Comparison of ENCODE assay signal across 24 cellular contexts in the genomic region with DNA sequence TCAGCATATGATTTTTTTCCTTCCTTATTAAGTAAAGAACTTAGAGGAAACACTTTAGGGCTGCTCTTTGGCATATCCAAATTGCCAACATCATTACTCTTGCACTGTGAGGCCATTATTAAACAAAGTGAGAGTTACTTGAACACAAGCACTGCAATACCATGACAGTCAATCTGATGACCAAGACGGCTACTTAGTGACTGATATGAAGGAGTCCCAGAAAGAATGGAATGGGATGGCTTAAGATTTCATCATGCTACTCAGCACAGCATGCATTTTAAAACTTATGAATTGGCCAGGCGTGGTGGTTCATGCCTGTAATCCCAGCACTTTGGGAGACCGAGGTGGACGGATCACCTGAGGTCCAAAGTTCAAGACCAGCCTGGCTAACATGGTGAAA. TPM values are rescaled to one million over a fixed set of nuclear protein-coding genes. Genes with fewer than 3 reads are reported as not detected.
DNase-seq lines count a peak whose midpoint lies in the region; ATAC-seq and TF ChIP-seq lines count a peak whose summit lies in the region.
"Had no signal": no experiment of that assay in that cellular context is flagged by ENCODE, and none has a peak within 500 bp of the region (broad histone marks: within the 10 kb centered on the region; RNA-seq: fewer than 3 reads in every experiment).

No MANE protein-coding gene starts in this region.

- H3K27ac ChIP-seq in IMR-90 (ENCODE audit: insufficient read depth, low read length) (no peak overlapping the region; the same call in 1 of the 2 replicates), gastrocnemius medialis (no peak overlapping the region)

- peaks cover 23 to 48% of the 10 kb centered on the region in 2 donors for H3K36me3 Mint-ChIP-seq in activated T-cell treated with anti-CD3 and anti-CD28 coated beads, Interleukin-2, amount 50 U/mL, for 72 hours (ENCODE audit: insufficient read depth in 2 of 2)
- H3K36me3 Mint-ChIP-seq in activated naive CD8-positive, alpha-beta T cell treated with anti-CD3 and anti-CD28 coated beads, Interleukin-2, amount 10 ng/mL, durations not matched to agents 7 days and 5 days: peaks cover 59% of the 10 kb centered on the region
- H3K36me3 Mint-ChIP-seq in natural killer cell treated with Interleukin-12 subunit alpha and Interleukin-12 subunit beta and Interleukin-15 and Interleukin-18, amount 100 ng/mL, for 72 hours: peaks cover 39% of the 10 kb centered on the region

- dilution Hi-C loops in IMR-90 (cut with HindIII; ENCODE audit: low sequenced_read_pairs, unreplicated experiment): no loop called here

- no peak overlapping the region for H3K23ac ChIP-seq in IMR-90 (ENCODE audit: low read depth, low read length)

- DNase-seq in activated T-cell treated with anti-CD3 and anti-CD28 coated beads, Interleukin-2, amount 50 U/mL, for 72 hours: no peak
- no peak for DNase-seq in activated T-cell treated with anti-CD3 and anti-CD28 coated beads, Interleukin-2, amount 50 U/mL, for 1 hour
- DNase-seq in IMR-90: no peak
- DNase-seq in activated naive CD8-positive, alpha-beta T cell treated with anti-CD3 and anti-CD28 coated beads, Interleukin-2, amount 10 ng/mL, durations not matched to agents 7 days and 5 days: no peak
- DNase-seq in natural killer cell treated with Interleukin-12 subunit alpha and Interleukin-12 subunit beta and Interleukin-15 and Interleukin-18, amount 100 ng/mL, for 72 hours (ENCODE audit: low spot score): no peak
- no peak for DNase-seq in NCI-H2081 (lab: John Stamatoyannopoulos, UW)
- DNase-seq in gastrocnemius medialis: no peak
- DNase-seq: ACHN; activated CD4-positive, alpha-beta T cell treated with anti-CD3 and anti-CD28 coated beads, Interleukin-2, amount 50 U/mL, for 1 hour; C1 segment of cervical spinal cord; cortex of kidney; DMS 273 treated with DMSO at 0.1 percent for 48 hours; H7; head of caudate nucleus; left colon; NCI-H1092 treated with DMSO at 0.1 percent for 48 hours; NCI-H1930; NCI-H226; nephron progenitor cell; PC-3; Right ventricle myocardium superior had no signal

- H3K9me3 ChIP-seq in IMR-90 (ENCODE audit: control insufficient read depth, insufficient read depth, low read length) (no peaks in the 10 kb centered on the region), gastrocnemius medialis (no peaks in the 10 kb centered on the region)

- peaks cover 33% of the 10 kb centered on the region for H3K4me1 Mint-ChIP-seq in activated T-cell treated with anti-CD3 and anti-CD28 coated beads, Interleukin-2, amount 50 U/mL, for 72 hours (ENCODE audit: low read depth)
- H3K4me1 Mint-ChIP-seq in activated naive CD8-positive, alpha-beta T cell treated with anti-CD3 and anti-CD28 coated beads, Interleukin-2, amount 10 ng/mL, durations not matched to agents 7 days and 5 days: peaks cover 31% of the 10 kb centered on the region
- H3K4me1 Mint-ChIP-seq in natural killer cell treated with Interleukin-12 subunit alpha and Interleukin-12 subunit beta and Interleukin-15 and Interleukin-18, amount 100 ng/mL, for 72 hours (ENCODE audit: low read depth in 2 of 2): peaks cover 37% of the 10 kb centered on the region in 2 donors

- H3K9ac ChIP-seq in IMR-90 (ENCODE audit: low read depth, low read length): no peak overlapping the region

- H3K18ac ChIP-seq in IMR-90 (ENCODE audit: low read depth, low read length): no peak overlapping the region

- in situ Hi-C loops in IMR-90 (cut with MboI; ENCODE audit: low sequenced_read_pairs): no loop called here
- in situ Hi-C loops in gastrocnemius medialis (cut with MboI; ENCODE audit: low sequenced_read_pairs in 4 of 4): no loop called here

- BruUV-seq in IMR-90 (replicated peaks; lab: Mats Ljungman, UMichigan): no TSS peak

- H2AK9ac ChIP-seq in IMR-90 (replicated peaks; ENCODE audit: low read depth, low read length, poor library complexity): no peak overlapping the region

- H2AFZ ChIP-seq in IMR-90 (replicated peaks; ENCODE audit: low read length, poor library complexity): no peak overlapping the region

- CTCF ChIA-PET in IMR-90 (lab: Yijun Ruan, JAX): no interaction called here

- H4K5ac ChIP-seq in IMR-90 (ENCODE audit: low read depth, low read length): no peak overlapping the region

- H3K9me1 ChIP-seq in IMR-90 (ENCODE audit: insufficient read depth, low read length): no peaks in the 10 kb centered on the region

- H3K4me1 ChIP-seq in IMR-90 (ENCODE audit: control insufficient read depth, insufficient read depth, low read length) (no peaks in the 10 kb centered on the region; the same call in 1 of the 2 replicates), gastrocnemius medialis (no peaks in the 10 kb centered on the region)

- no peak for TF ChIP-seq CTCF in IMR-90 (conservative IDR thresholded peaks at IDR 0.05; ENCODE audit: low read depth, low read length)
- no peak for TF ChIP-seq CTCF in gastrocnemius medialis (IDR thresholded peaks at IDR 0.05 in 4 of 5, conservative IDR thresholded peaks at IDR 0.05 in 1 of 5)

- intact Hi-C loops in IMR-90 (cut with micrococcal nuclease) (no loop called here), gastrocnemius medialis (cut with DNase I; ENCODE audit: low total_unique reads) (no loop called here)

- TF ChIP-seq POLR2A in IMR-90 (IDR thresholded peaks at IDR 0.05; ENCODE audit: low read depth, low read length): no peak
- TF ChIP-seq POLR2A in gastrocnemius medialis (IDR thresholded peaks at IDR 0.05): no peak

- no peaks in the 10 kb centered on the region for H3K9me3 Mint-ChIP-seq in activated T-cell treated with anti-CD3 and anti-CD28 coated beads, Interleukin-2, amount 50 U/mL, for 72 hours
- H3K9me3 Mint-ChIP-seq in activated naive CD8-positive, alpha-beta T cell treated with anti-CD3 and anti-CD28 coated beads, Interleukin-2, amount 10 ng/mL, durations not matched to agents 7 days and 5 days: no peaks in the 10 kb centered on the region
- no peaks in the 10 kb centered on the region for H3K9me3 Mint-ChIP-seq in natural killer cell treated with Interleukin-12 subunit alpha and Interleukin-12 subunit beta and Interleukin-15 and Interleukin-18, amount 100 ng/mL, for 72 hours
- H3K9me3 Mint-ChIP-seq: nephron progenitor cell had no signal

- POLR2A ChIA-PET in IMR-90 (lab: Charles Lee; ENCODE audit: unreplicated experiment): no interaction called here
- POLR2A ChIA-PET in activated naive CD8-positive, alpha-beta T cell treated with anti-CD3 and anti-CD28 coated beads, Interleukin-2, amount 10 ng/mL, durations not matched to agents 7 days and 5 days (lab: Charles Lee): no interaction called here

- no peak for TF ChIP-seq RAD21 in IMR-90 (IDR thresholded peaks at IDR 0.05; ENCODE audit: low read length)

- ATAC-seq in activated T-cell treated with anti-CD3 and anti-CD28 coated beads, Interleukin-2, amount 50 U/mL, for 72 hours (replicated peaks in 1 of 2): peak; percentile 37 to 74
- peak; percentile 35; the same call in 1 of the 2 replicates for ATAC-seq in IMR-90 (ENCODE audit: low read depth)
- ATAC-seq in activated naive CD8-positive, alpha-beta T cell treated with anti-CD3 and anti-CD28 coated beads, Interleukin-2, amount 10 ng/mL, durations not matched to agents 7 days and 5 days (ENCODE audit: low read depth): no peak
- ATAC-seq in natural killer cell treated with Interleukin-12 subunit alpha and Interleukin-12 subunit beta and Interleukin-15 and Interleukin-18, amount 100 ng/mL, for 72 hours: peak in 1 of 2 donors; percentile 32
- no peak for ATAC-seq in HG03520 (IDR thresholded peaks at IDR 0.05; ENCODE audit: unreplicated experiment)
- no peak for ATAC-seq in gastrocnemius medialis
- ATAC-seq: HepG2, left colon, PC-3 had no signal

- no peaks in the 10 kb centered on the region for H3K36me3 ChIP-seq in IMR-90 (ENCODE audit: control insufficient read depth, insufficient read depth, low read length)
- H3K36me3 ChIP-seq in gastrocnemius medialis: no peaks in the 10 kb centered on the region

- no peaks in the 10 kb centered on the region for H3K27me3 Mint-ChIP-seq in activated T-cell treated with anti-CD3 and anti-CD28 coated beads, Interleukin-2, amount 50 U/mL, for 72 hours (ENCODE audit: low read depth)
- no peaks in the 10 kb centered on the region for H3K27me3 Mint-ChIP-seq in activated naive CD8-positive, alpha-beta T cell treated with anti-CD3 and anti-CD28 coated beads, Interleukin-2, amount 10 ng/mL, durations not matched to agents 7 days and 5 days
- no peaks in the 10 kb centered on the region for H3K27me3 Mint-ChIP-seq in natural killer cell treated with Interleukin-12 subunit alpha and Interleukin-12 subunit beta and Interleukin-15 and Interleukin-18, amount 100 ng/mL, for 72 hours

- H2BK5ac ChIP-seq in IMR-90 (ENCODE audit: low read depth, low read length, poor library complexity, severe bottlenecking): no peak overlapping the region

- no peak overlapping the region for H3K4me3 ChIP-seq in IMR-90 (ENCODE audit: insufficient read depth, low read depth, low read length)
- no peak overlapping the region for H3K4me3 ChIP-seq in gastrocnemius medialis

- H3K56ac ChIP-seq in IMR-90 (ENCODE audit: extremely low read depth, insufficient read depth, low read length): no peak overlapping the region

- H3K79me1 ChIP-seq in IMR-90 (ENCODE audit: low read depth in 1 of 2, low read length in 2 of 2): no peaks in the 10 kb centered on the region

- no peaks in the 10 kb centered on the region for H3K27me3 ChIP-seq in IMR-90 (ENCODE audit: control insufficient read depth, insufficient read depth, low read length)
- no peaks in the 10 kb centered on the region for H3K27me3 ChIP-seq in gastrocnemius medialis

- H2BK15ac ChIP-seq in IMR-90 (ENCODE audit: low read depth, low read length): no peak overlapping the region

- H3K4ac ChIP-seq in IMR-90 (ENCODE audit: low read depth, low read length): no peak overlapping the region

- no peak overlapping the region for H2BK20ac ChIP-seq in IMR-90 (ENCODE audit: low read depth, low read length)

- no peak overlapping the region for H3K4me2 ChIP-seq in IMR-90 (ENCODE audit: low read depth, low read length)

- H2BK120ac ChIP-seq in IMR-90 (ENCODE audit: low read depth, low read length): no peak overlapping the region

- no peak overlapping the region for H3K14ac ChIP-seq in IMR-90 (replicated peaks; ENCODE audit: low read depth, low read length)

- 95% methylated on average over 3 of the region's 4 CpGs; no CpG with 5 or more reads in 1 of the 2 experiments for WGBS in IMR-90 (ENCODE audit: extremely low coverage in 2 of 2, insufficient read length in 1 of 2), 2 experiments

- H4K91ac ChIP-seq in IMR-90 (ENCODE audit: insufficient read depth, low read depth, low read length): no peak overlapping the region

- H4K20me1 ChIP-seq in IMR-90 (ENCODE audit: insufficient read depth, low read length): no peaks in the 10 kb centered on the region

- peak overlapping the region; percentile 95 for H3K27ac Mint-ChIP-seq in activated T-cell treated with anti-CD3 and anti-CD28 coated beads, Interleukin-2, amount 50 U/mL, for 72 hours
- H3K27ac Mint-ChIP-seq in activated naive CD8-positive, alpha-beta T cell treated with anti-CD3 and anti-CD28 coated beads, Interleukin-2, amount 10 ng/mL, durations not matched to agents 7 days and 5 days: peak overlapping the region; percentile 26
- peak overlapping the region; percentile 84 to 91 for H3K27ac Mint-ChIP-seq in natural killer cell treated with Interleukin-12 subunit alpha and Interleukin-12 subunit beta and Interleukin-15 and Interleukin-18, amount 100 ng/mL, for 72 hours
- H3K27ac Mint-ChIP-seq: nephron progenitor cell had no signal

- 0 out of 4 replicates have a peak overlapping the region, but pooled peaks of 1 of the 2 experiments have one; percentile 6 for H4K8ac ChIP-seq in IMR-90 (ENCODE audit: low read depth in 2 of 2, low read length in 2 of 2)

- peak overlapping the region in 1 of 2 donors; percentile 77 for H3K4me3 Mint-ChIP-seq in activated T-cell treated with anti-CD3 and anti-CD28 coated beads, Interleukin-2, amount 50 U/mL, for 72 hours
- H3K4me3 Mint-ChIP-seq in activated naive CD8-positive, alpha-beta T cell treated with anti-CD3 and anti-CD28 coated beads, Interleukin-2, amount 10 ng/mL, durations not matched to agents 7 days and 5 days: no peak overlapping the region
- H3K4me3 Mint-ChIP-seq in natural killer cell treated with Interleukin-12 subunit alpha and Interleukin-12 subunit beta and Interleukin-15 and Interleukin-18, amount 100 ng/mL, for 72 hours: peak overlapping the region; percentile 55
- H3K4me3 Mint-ChIP-seq: nephron progenitor cell had no signal

- no peak overlapping the region for H2AK5ac ChIP-seq in IMR-90 (ENCODE audit: low read depth, low read length)

RNA-seq across cellular contexts. Expression of a gene that starts 55.2 kb away (rescaled TPM):
- 10 to 100 TPM; 30.3 to 32.4 TPM for total RNA-seq in activated T-cell treated with anti-CD3 and anti-CD28 coated beads, Interleukin-2, amount 50 U/mL, for 72 hours
- total RNA-seq in IMR-90 (2012; rRNA removed): 2.7 and 7.2 TPM in 2 replicates
- 7.9 and 12.2 TPM in 2 replicates for polyA plus RNA-seq in IMR-90 (2012; rRNA removed)
- 1.0 and 1.5 TPM in 2 replicates for polyA plus RNA-seq in IMR-90 (2012; cell fraction: cytosol; rRNA removed)
- 0.23 and 2.2 TPM in 2 replicates for polyA plus RNA-seq in IMR-90 (2012; cell fraction: nucleus; rRNA removed; ENCODE audit: low replicate concordance)
- 10 to 100 TPM; 24.1 to 34.6 TPM for total RNA-seq in activated naive CD8-positive, alpha-beta T cell treated with anti-CD3 and anti-CD28 coated beads, Interleukin-2, amount 10 ng/mL, durations not matched to agents 7 days and 5 days
- total RNA-seq in natural killer cell treated with Interleukin-12 subunit alpha and Interleukin-12 subunit beta and Interleukin-15 and Interleukin-18, amount 100 ng/mL, for 72 hours: 10 to 100 TPM; 24.1 to 36.8 TPM
- 1 to 10 TPM; 3.9 to 8.6 (median 6.1) TPM for total RNA-seq in gastrocnemius medialis

RNA-seq across cellular contexts. Expression of a gene that starts 55.5 kb away (rescaled TPM):
- total RNA-seq in activated T-cell treated with anti-CD3 and anti-CD28 coated beads, Interleukin-2, amount 50 U/mL, for 72 hours: 100 to 1,000 TPM; 173 to 183 TPM
- total RNA-seq in IMR-90 (2012; rRNA removed) (1.9 and 3.2 TPM in 2 replicates), gastrocnemius medialis (under 1 TPM in 2 of 4 donors, not detected in 2; 0.44 to 0.85 TPM)
- 1.4 TPM in 2 replicates for polyA plus RNA-seq in IMR-90 (2012; rRNA removed)
- 0.43 and 0.60 TPM in 2 replicates for polyA plus RNA-seq in IMR-90 (2012; cell fraction: cytosol; rRNA removed)
- 0.97 and 2.6 TPM in 2 replicates for polyA plus RNA-seq in IMR-90 (2012; cell fraction: nucleus; rRNA removed; ENCODE audit: low replicate concordance)
- total RNA-seq in activated naive CD8-positive, alpha-beta T cell treated with anti-CD3 and anti-CD28 coated beads, Interleukin-2, amount 10 ng/mL, durations not matched to agents 7 days and 5 days: 100 to 1,000 TPM; 175 to 179 TPM
- 100 to 1,000 TPM; 154 to 241 TPM for total RNA-seq in natural killer cell treated with Interleukin-12 subunit alpha and Interleukin-12 subunit beta and Interleukin-15 and Interleukin-18, amount 100 ng/mL, for 72 hours
- total RNA-seq: G401, PC-3 had no signal
- polyA plus RNA-seq: HepG2 had no signal

Comparison
In these comparisons a context has a peak if more than half of its experiments do, and no peak if none do; other contexts are left out.
1. ATAC-seq: peak in activated T-cell treated with anti-CD3 and anti-CD28 coated beads, Interleukin-2, amount 50 U/mL, for 72 hours (2 of 2) and IMR-90 (single experiment); none in activated naive CD8-positive, alpha-beta T cell treated with anti-CD3 and anti-CD28 coated beads, Interleukin-2, amount 10 ng/mL, durations not matched to agents 7 days and 5 days (single experiment), HG03520 (single experiment) and gastrocnemius medialis (0 of 2).
2. H3K27ac Mint-ChIP-seq: peak in every context shown above with its lines; median percentile 95 in activated T-cell treated with anti-CD3 and anti-CD28 coated beads, Interleukin-2, amount 50 U/mL, for 72 hours; 88 in natural killer cell treated with Interleukin-12 subunit alpha and Interleukin-12 subunit beta and Interleukin-15 and Interleukin-18, amount 100 ng/mL, for 72 hours; 26 in activated naive CD8-positive, alpha-beta T cell treated with anti-CD3 and anti-CD28 coated beads, Interleukin-2, amount 10 ng/mL, durations not matched to agents 7 days and 5 days.
3. RNA of a gene that starts 55.5 kb away (total RNA-seq): 154 to 241 TPM in natural killer cell treated with Interleukin-12 subunit alpha and Interleukin-12 subunit beta and Interleukin-15 and Interleukin-18, amount 100 ng/mL, for 72 hours, 173 to 183 TPM in activated T-cell treated with anti-CD3 and anti-CD28 coated beads, Interleukin-2, amount 50 U/mL, for 72 hours and 175 to 179 TPM in activated naive CD8-positive, alpha-beta T cell treated with anti-CD3 and anti-CD28 coated beads, Interleukin-2, amount 10 ng/mL, durations not matched to agents 7 days and 5 days; 1.9 to 3.2 TPM in IMR-90 and 0.44 to 0.85 TPM in gastrocnemius medialis; every median in the first group is over 10 times any median in the second.